21 cellular contexts compared by ENCODE assay signal in genomic region chrX:132331000-132331399, GRCh38.
"Had no signal": no experiment of that assay in that cellular context is flagged by ENCODE, and none has a peak within 500 bp of the region (broad histone marks: within the 10 kb centered on the region; RNA-seq: fewer than 3 reads in every experiment).

No MANE protein-coding gene starts in this region.

- H3K4me1 ChIP-seq: SJCRH30 had no signal

- ATAC-seq: Panc1, PC-3, Right ventricle myocardium inferior, SK-N-SH treated with all-trans-retinoic acid at 6 μM for 48 hours had no signal

- H3K9me3 ChIP-seq: SJCRH30 had no signal

- H3K27me3 ChIP-seq: SJCRH30 had no signal

- H3K4me3 ChIP-seq: SJCRH30 had no signal

- DNase-seq: KBM-7; NCI-H1092; NCI-H1105 treated with DMSO at 0.1 percent for 48 hours; NCI-H1417 treated with DMSO at 0.1 percent for 48 hours; NCI-H187; NCI-H2029; NCI-H2081 treated with DMSO at 0.1 percent for 48 hours; NCI-H2171; NCI-H226; NCI-H446; NCI-H510A; NCI-H524 treated with DMSO at 0.1 percent for 48 hours; NCI-H69; NCI-H774; NK-92 treated with Interleukin-12 subunit alpha and Interleukin-12 subunit beta, amount 100 ng/mL, for 24 hours; PC-3; SHP77 treated with DMSO at 0.1 percent for 48 hours; SJCRH30 had no signal

- H3K36me3 ChIP-seq: SJCRH30 had no signal

- H3K27ac ChIP-seq: SJCRH30 had no signal
